In the genomic region with DNA sequence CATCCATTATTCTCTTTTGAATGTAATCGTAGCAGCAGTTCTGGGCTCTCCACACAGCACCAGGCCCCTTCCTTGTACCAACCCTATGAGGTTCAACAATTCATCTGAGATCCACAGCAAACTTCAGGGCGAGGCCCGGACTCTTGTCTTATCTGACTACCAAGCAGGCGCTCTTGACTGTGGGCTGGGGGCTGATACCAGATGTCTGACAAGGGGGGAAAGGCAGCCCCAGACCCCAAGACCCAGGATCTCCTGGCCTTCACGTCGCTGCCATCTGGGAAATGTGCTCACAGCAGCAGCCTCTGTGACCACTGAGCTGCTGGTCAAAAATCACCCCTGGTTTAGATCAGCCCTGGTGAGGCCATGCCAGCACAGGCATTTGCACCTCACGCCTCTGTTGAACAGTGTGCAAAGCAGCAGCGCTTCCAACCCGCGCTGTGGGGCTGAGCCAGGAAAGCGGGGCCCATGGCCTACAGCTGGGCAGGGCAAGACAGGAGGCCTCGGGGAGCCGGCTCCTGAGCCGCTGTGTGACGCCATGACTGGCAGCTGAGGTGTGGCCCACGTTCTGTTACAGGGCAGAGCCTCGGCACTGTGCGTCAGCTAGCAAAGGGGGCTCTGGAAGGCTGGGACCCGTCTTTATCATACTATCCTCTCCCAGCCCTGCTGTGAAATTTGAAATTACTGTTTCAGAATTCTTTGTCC, we compare ENCODE assay signal across 13 cellular contexts.
DNase-seq lines count a peak whose midpoint lies in the region.
"Had no signal": no experiment of that assay in that cellular context is flagged by ENCODE, and none has a peak within 500 bp of the region (broad histone marks: within the 10 kb centered on the region; RNA-seq: fewer than 3 reads in every experiment).

No MANE protein-coding gene starts in this region.

- H3K27ac ChIP-seq in caudate nucleus (ENCODE audit: low read depth, low read length), result peak overlapping the region; percentile 79
- peak overlapping the region; percentile 60 for H3K27ac ChIP-seq in temporal lobe (ENCODE audit: low read depth, low read length)

- peaks cover 12% of the 10 kb centered on the region for H3K4me1 ChIP-seq in NT2/D1 (ENCODE audit: insufficient read depth, insufficient read length)

- H3K36me3 ChIP-seq in NT2/D1 (ENCODE audit: insufficient read depth, insufficient read length, low read length), result no peaks in the 10 kb centered on the region

- DNase-seq in NT2/D1 (ENCODE audit: low read depth, low spot score), result no peak
- DNase-seq in caudate nucleus (lab: John Stamatoyannopoulos, UW), result no peak
- DNase-seq in mesenteric fat pad (ENCODE audit: low spot score), result peak; percentile 88
- DNase-seq in pons (ENCODE audit: low spot score), result no peak
- DNase-seq in NCI-H2081 (lab: John Stamatoyannopoulos, UW), result no peak
- DNase-seq in NCI-H2029 treated with DMSO at 0.1 percent for 48 hours (lab: John Stamatoyannopoulos, UW), result no peak
- DNase-seq: C1 segment of cervical spinal cord; Calu3; CD4-positive, alpha-beta T cell; DMS 273 treated with DMSO at 0.1 percent for 48 hours had no signal

- no peaks in the 10 kb centered on the region for H3K27me3 ChIP-seq in NT2/D1 (ENCODE audit: insufficient read depth, insufficient read length)

- peak overlapping the region; percentile 3 for H3K9ac ChIP-seq in NT2/D1 (ENCODE audit: insufficient read length, low read depth)

- no peaks in the 10 kb centered on the region for H3K9me3 ChIP-seq in NT2/D1 (ENCODE audit: insufficient read depth, low read length)

- H3K4me3 ChIP-seq in NT2/D1 (ENCODE audit: insufficient read length, low read depth), result no peak overlapping the region
- H3K4me3 ChIP-seq: GM12878, GM23338 had no signal
